1 cellular context compared by ENCODE assay signal in genomic region chr12:46219892-46220655, GRCh38.
A peak's percentile ranks its signal among the peaks of the same experiment; 100 is the strongest.
TF ChIP-seq lines count a peak whose summit lies in the region.

No MANE protein-coding gene starts in this region.

TF ChIP-seq in K562, 482 proteins besides CTCF, POLR2A, EP300 and RAD21 (continued from another document and continues in another):
- TF ChIP-seq, protein P1, sequence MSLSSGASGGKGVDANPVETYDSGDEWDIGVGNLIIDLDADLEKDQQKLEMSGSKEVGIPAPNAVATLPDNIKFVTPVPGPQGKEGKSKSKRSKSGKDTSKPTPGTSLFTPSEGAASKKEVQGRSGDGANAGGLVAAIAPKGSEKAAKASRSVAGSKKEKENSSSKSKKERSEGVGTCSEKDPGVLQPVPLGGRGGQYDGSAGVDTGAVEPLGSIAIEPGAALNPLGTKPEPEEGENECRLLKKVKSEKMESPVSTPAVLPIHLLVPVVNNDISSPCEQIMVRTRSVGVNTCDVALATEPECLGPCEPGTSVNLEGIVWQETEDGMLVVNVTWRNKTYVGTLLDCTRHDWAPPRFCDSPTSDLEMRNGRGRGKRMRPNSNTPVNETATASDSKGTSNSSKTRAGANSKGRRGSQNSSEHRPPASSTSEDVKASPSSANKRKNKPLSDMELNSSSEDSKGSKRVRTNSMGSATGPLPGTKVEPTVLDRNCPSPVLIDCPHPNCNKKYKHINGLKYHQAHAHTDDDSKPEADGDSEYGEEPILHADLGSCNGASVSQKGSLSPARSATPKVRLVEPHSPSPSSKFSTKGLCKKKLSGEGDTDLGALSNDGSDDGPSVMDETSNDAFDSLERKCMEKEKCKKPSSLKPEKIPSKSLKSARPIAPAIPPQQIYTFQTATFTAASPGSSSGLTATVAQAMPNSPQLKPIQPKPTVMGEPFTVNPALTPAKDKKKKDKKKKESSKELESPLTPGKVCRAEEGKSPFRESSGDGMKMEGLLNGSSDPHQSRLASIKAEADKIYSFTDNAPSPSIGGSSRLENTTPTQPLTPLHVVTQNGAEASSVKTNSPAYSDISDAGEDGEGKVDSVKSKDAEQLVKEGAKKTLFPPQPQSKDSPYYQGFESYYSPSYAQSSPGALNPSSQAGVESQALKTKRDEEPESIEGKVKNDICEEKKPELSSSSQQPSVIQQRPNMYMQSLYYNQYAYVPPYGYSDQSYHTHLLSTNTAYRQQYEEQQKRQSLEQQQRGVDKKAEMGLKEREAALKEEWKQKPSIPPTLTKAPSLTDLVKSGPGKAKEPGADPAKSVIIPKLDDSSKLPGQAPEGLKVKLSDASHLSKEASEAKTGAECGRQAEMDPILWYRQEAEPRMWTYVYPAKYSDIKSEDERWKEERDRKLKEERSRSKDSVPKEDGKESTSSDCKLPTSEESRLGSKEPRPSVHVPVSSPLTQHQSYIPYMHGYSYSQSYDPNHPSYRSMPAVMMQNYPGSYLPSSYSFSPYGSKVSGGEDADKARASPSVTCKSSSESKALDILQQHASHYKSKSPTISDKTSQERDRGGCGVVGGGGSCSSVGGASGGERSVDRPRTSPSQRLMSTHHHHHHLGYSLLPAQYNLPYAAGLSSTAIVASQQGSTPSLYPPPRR (CRISPR knock-in tag; IDR thresholded peaks at IDR 0.05; ENCODE audit: borderline replicate concordance) = no peak
- no peak for TF ChIP-seq ZNF551 (CRISPR knock-in tag; IDR thresholded peaks at IDR 0.05)
- no peak for TF ChIP-seq IRF9 (tag; IDR thresholded peaks at IDR 0.05)
- TF ChIP-seq PHB2 (IDR thresholded peaks at IDR 0.05; ENCODE audit: low read depth) = no peak
- TF ChIP-seq TAF1 (IDR thresholded peaks at IDR 0.05; ENCODE audit: control insufficient read depth, extremely low read depth, insufficient read depth, low read length, severe bottlenecking) = no peak
- peak; percentile 100 for TF ChIP-seq FOSL1 (tag; conservative IDR thresholded peaks at IDR 0.05)
- no peak for TF ChIP-seq NONO (IDR thresholded peaks at IDR 0.05; ENCODE audit: low read depth in 2 of 2, low read length in 1 of 2)
- no peak for TF ChIP-seq ZBTB43 (CRISPR knock-in tag; IDR thresholded peaks at IDR 0.05)
- no peak for TF ChIP-seq ARHGAP35 (IDR thresholded peaks at IDR 0.05; ENCODE audit: partially characterized antibody)
- no peak for TF ChIP-seq PPARD (CRISPR knock-in tag; IDR thresholded peaks at IDR 0.05)
- no peak for TF ChIP-seq CCNT2 (IDR thresholded peaks at IDR 0.05; ENCODE audit: borderline replicate concordance, extremely low read depth, insufficient read length, low read depth, low read length)
- no peak for TF ChIP-seq ZNF75A (CRISPR knock-in tag; IDR thresholded peaks at IDR 0.05)
- no peak for TF ChIP-seq FIP1L1 (IDR thresholded peaks at IDR 0.05; ENCODE audit: low read depth, low read length, poor library complexity, severe bottlenecking)
- no peak for TF ChIP-seq ZNF764 (CRISPR knock-in tag; IDR thresholded peaks at IDR 0.05; ENCODE audit: low read depth)
- TF ChIP-seq SMARCA5 (IDR thresholded peaks at IDR 0.05) = no peak
- TF ChIP-seq ZHX1 (conservative IDR thresholded peaks at IDR 0.05; ENCODE audit: low read length) = no peak
- TF ChIP-seq ZNF140 (CRISPR knock-in tag; IDR thresholded peaks at IDR 0.05) = no peak
- TF ChIP-seq, protein P2, sequence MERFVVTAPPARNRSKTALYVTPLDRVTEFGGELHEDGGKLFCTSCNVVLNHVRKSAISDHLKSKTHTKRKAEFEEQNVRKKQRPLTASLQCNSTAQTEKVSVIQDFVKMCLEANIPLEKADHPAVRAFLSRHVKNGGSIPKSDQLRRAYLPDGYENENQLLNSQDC (CRISPR knock-in tag; IDR thresholded peaks at IDR 0.05) = no peak
- TF ChIP-seq ZNF445 (CRISPR knock-in tag; IDR thresholded peaks at IDR 0.05; ENCODE audit: low read depth) = no peak
- TF ChIP-seq TOE1 (IDR thresholded peaks at IDR 0.05; ENCODE audit: borderline replicate concordance) = no peak
- no peak for TF ChIP-seq TOE1 (CRISPR knock-in tag; IDR thresholded peaks at IDR 0.05; ENCODE audit: borderline replicate concordance, low read depth)
- TF ChIP-seq VEZF1 (CRISPR knock-in tag; IDR thresholded peaks at IDR 0.05) = peak; percentile 39; the same call in 1 of the 2 replicates
- TF ChIP-seq, protein P3, sequence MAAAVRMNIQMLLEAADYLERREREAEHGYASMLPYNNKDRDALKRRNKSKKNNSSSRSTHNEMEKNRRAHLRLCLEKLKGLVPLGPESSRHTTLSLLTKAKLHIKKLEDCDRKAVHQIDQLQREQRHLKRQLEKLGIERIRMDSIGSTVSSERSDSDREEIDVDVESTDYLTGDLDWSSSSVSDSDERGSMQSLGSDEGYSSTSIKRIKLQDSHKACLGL (CRISPR knock-in tag; IDR thresholded peaks at IDR 0.05; ENCODE audit: borderline replicate concordance, poor library complexity, severe bottlenecking) = no peak
- TF ChIP-seq E2F3 (CRISPR knock-in tag; IDR thresholded peaks at IDR 0.05) = no peak
- TF ChIP-seq KAT7 (CRISPR knock-in tag; IDR thresholded peaks at IDR 0.05; ENCODE audit: borderline replicate concordance) = no peak
- no peak for TF ChIP-seq TFAP4 (CRISPR knock-in tag; IDR thresholded peaks at IDR 0.05; ENCODE audit: borderline replicate concordance)
- TF ChIP-seq CREM (IDR thresholded peaks at IDR 0.05; ENCODE audit: low read depth) = peak; percentile 31; the same call in 1 of the 2 replicates
- TF ChIP-seq BDP1 (IDR thresholded peaks at IDR 0.05; ENCODE audit: insufficient read depth, insufficient read length) = no peak
- TF ChIP-seq NR3C1 (CRISPR knock-in tag; IDR thresholded peaks at IDR 0.05) = no peak
- no peak for TF ChIP-seq ATF6 (CRISPR knock-in tag; IDR thresholded peaks at IDR 0.05)
- TF ChIP-seq RBM39 (optimal IDR thresholded peaks at IDR 0.05; ENCODE audit: low read depth, low read length) = no peak
- no peak for TF ChIP-seq THRAP3 (IDR thresholded peaks at IDR 0.05; ENCODE audit: borderline replicate concordance)
- no peak for TF ChIP-seq HNRNPUL1 (IDR thresholded peaks at IDR 0.05; ENCODE audit: low read length)
- no peak for TF ChIP-seq ZNF253 (CRISPR knock-in tag; conservative IDR thresholded peaks at IDR 0.05)
- no peak for TF ChIP-seq HLTF (IDR thresholded peaks at IDR 0.05)
- TF ChIP-seq XRCC3 (IDR thresholded peaks at IDR 0.05) = no peak
- TF ChIP-seq TAL1 (IDR thresholded peaks at IDR 0.05) = no peak
- TF ChIP-seq POU5F1 (IDR thresholded peaks at IDR 0.05; ENCODE audit: borderline replicate concordance, low read depth, low read length, partially characterized antibody) = no peak
- TF ChIP-seq, protein P4, sequence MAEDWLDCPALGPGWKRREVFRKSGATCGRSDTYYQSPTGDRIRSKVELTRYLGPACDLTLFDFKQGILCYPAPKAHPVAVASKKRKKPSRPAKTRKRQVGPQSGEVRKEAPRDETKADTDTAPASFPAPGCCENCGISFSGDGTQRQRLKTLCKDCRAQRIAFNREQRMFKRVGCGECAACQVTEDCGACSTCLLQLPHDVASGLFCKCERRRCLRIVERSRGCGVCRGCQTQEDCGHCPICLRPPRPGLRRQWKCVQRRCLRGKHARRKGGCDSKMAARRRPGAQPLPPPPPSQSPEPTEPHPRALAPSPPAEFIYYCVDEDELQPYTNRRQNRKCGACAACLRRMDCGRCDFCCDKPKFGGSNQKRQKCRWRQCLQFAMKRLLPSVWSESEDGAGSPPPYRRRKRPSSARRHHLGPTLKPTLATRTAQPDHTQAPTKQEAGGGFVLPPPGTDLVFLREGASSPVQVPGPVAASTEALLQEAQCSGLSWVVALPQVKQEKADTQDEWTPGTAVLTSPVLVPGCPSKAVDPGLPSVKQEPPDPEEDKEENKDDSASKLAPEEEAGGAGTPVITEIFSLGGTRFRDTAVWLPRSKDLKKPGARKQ (CRISPR knock-in tag; IDR thresholded peaks at IDR 0.05) = no peak
- no peak; the same call in 1 of the 2 replicates for TF ChIP-seq TCF3 (CRISPR knock-in tag; IDR thresholded peaks at IDR 0.05)
- TF ChIP-seq ZNF24 (IDR thresholded peaks at IDR 0.05) = no peak
- no peak for TF ChIP-seq NFYB (IDR thresholded peaks at IDR 0.05; ENCODE audit: extremely low read depth, insufficient read length)
- TF ChIP-seq BCOR (IDR thresholded peaks at IDR 0.05) = no peak
- no peak for TF ChIP-seq ZNF561 (CRISPR knock-in tag; conservative IDR thresholded peaks at IDR 0.05)
- no peak for TF ChIP-seq ZNF133 (CRISPR knock-in tag; IDR thresholded peaks at IDR 0.05)
- TF ChIP-seq MTA3 (IDR thresholded peaks at IDR 0.05; ENCODE audit: borderline replicate concordance) = no peak; the same call in 1 of the 2 replicates
- TF ChIP-seq DIDO1 (tag; IDR thresholded peaks at IDR 0.05; ENCODE audit: low read depth) = no peak
- TF ChIP-seq NFIX (CRISPR knock-in tag; IDR thresholded peaks at IDR 0.05; ENCODE audit: low read depth) = no peak
- peak; percentile 62 for TF ChIP-seq CXXC5 (CRISPR knock-in tag; IDR thresholded peaks at IDR 0.05)
- TF ChIP-seq IFI16 (CRISPR knock-in tag; IDR thresholded peaks at IDR 0.05) = no peak
- TF ChIP-seq ZFX (CRISPR knock-in tag; IDR thresholded peaks at IDR 0.05) = no peak
- no peak for TF ChIP-seq ZBTB7A (IDR thresholded peaks at IDR 0.05; ENCODE audit: borderline replicate concordance, control insufficient read depth, low read depth, low read length)
- no peak for TF ChIP-seq ZNF696 (CRISPR knock-in tag; conservative IDR thresholded peaks at IDR 0.05)
- TF ChIP-seq ZEB2 (IDR thresholded peaks at IDR 0.05) = peak; percentile 78
- TF ChIP-seq ZNF217 (CRISPR knock-in tag; IDR thresholded peaks at IDR 0.05) = no peak
- no peak for TF ChIP-seq HNRNPL (IDR thresholded peaks at IDR 0.05; ENCODE audit: low read depth, low read length)
